In the genomic region with DNA sequence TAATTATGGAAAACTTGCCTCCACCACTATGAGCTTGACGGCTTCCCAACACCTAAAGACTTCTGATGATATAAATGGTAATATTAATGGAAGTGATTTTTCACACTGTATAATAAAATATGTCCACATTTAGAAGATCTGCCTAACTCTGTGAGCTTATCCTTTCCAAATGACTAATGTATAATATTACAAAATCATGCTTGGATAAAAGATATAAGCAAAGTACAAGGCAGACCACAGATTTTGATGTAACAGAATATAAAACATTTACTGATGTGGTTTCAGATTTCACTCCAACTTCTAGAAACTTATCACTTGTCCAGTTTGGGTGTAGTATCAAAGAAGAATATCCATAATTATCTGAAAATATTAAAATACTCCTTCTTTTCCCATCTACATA, we compare ENCODE assay signal across 29 cellular contexts. TPM values are rescaled to one million over a fixed set of nuclear protein-coding genes. Genes with fewer than 3 reads are reported as not detected.
DNase-seq lines count a peak whose midpoint lies in the region; ATAC-seq, FAIRE-seq and TF ChIP-seq lines count a peak whose summit lies in the region.
"Had no signal": no experiment of that assay in that cellular context is flagged by ENCODE, and none has a peak within 500 bp of the region (broad histone marks: within the 10 kb centered on the region; RNA-seq: fewer than 3 reads in every experiment).

No MANE protein-coding gene starts in this region.

- H3K9ac ChIP-seq in SK-N-SH: no peak overlapping the region
- peak overlapping the region; percentile 39 for H3K9ac ChIP-seq in keratinocyte (ENCODE audit: control insufficient read depth, extremely low read depth, insufficient read depth, low read length)

- CTCF ChIA-PET in SK-N-SH (lab: Yijun Ruan, JAX): interaction anchor here (1.3 kb wide), 1 partner anchor 37 kb away, joined by 4 read pairs; a partner anchor contains a TSS

- no peak for ATAC-seq in SK-N-SH treated with all-trans-retinoic acid at 6 μM for 48 hours
- no peak for ATAC-seq in upper lobe of right lung
- no peak for ATAC-seq in psoas muscle
- ATAC-seq: activated T-cell treated with anti-CD3 and anti-CD28 coated beads, Interleukin-2, amount 50 U/mL, for 4 hours; GM23338; K562; naive thymus-derived CD4-positive, alpha-beta T cell; stimulated activated naive CD8-positive, alpha-beta T cell treated with anti-CD3 and anti-CD28 coated beads, Interleukin-15, Interleukin-2, amounts not matched to agents 100 U/mL and 50 U/mL, for 24 hours had no signal

- dilution Hi-C loops in keratinocyte (cut with MboI; ENCODE audit: extremely low pct_ligation_motif_present, low sequenced_read_pairs): no loop called here

- H2AFZ ChIP-seq in SK-N-SH (ENCODE audit: low read depth) (no peak overlapping the region), keratinocyte (ENCODE audit: control insufficient read depth, low read length) (no peak overlapping the region)
- H2AFZ ChIP-seq: GM23338 had no signal

- no peak for DNase-seq in SK-N-SH
- no peak for DNase-seq in brain microvascular endothelial cell
- no peak for DNase-seq in keratinocyte (ENCODE audit: low read depth, low spot score)
- no peak for DNase-seq in upper lobe of right lung
- DNase-seq in psoas muscle: no peak
- no peak for DNase-seq in mesothelial cell of epicardium (ENCODE audit: low spot score in 2 of 2, unreplicated experiment in 2 of 2)
- no peak for DNase-seq in NCI-H2107 (lab: John Stamatoyannopoulos, UW)
- DNase-seq: activated CD4-positive, alpha-beta T cell treated with anti-CD3 and anti-CD28 coated beads, Interleukin-2, amount 10 ng/mL, durations not matched to agents 24 days and 14 days; activated naive CD4-positive, alpha-beta T cell; activated T-cell treated with anti-CD3 and anti-CD28 coated beads, Interleukin-2, amount 50 U/mL, for 4 hours; CD8-positive, alpha-beta memory T cell; GDM1; left cardiac atrium; naive thymus-derived CD4-positive, alpha-beta T cell; NCI-H1436 treated with DMSO at 0.1 percent for 48 hours; NCI-H2171; NCI-H524 treated with DMSO at 0.1 percent for 48 hours; nucleus accumbens; retina; stimulated activated CD4-positive, alpha-beta T cell treated with anti-CD3 and anti-CD28 coated beads, Interleukin-12 subunit alpha, Interleukin-12 subunit beta, amount 100 ng/mL, for 4 hours; stimulated activated CD4-positive, alpha-beta T cell treated with anti-CD3 and anti-CD28 coated beads, Interleukin-4, amount 100 ng/mL, for 4 hours; stimulated activated naive CD8-positive, alpha-beta T cell treated with anti-CD3 and anti-CD28 coated beads, Interleukin-15, Interleukin-2, amounts not matched to agents 100 U/mL and 50 U/mL, for 24 hours; WERI-Rb-1 had no signal

- H3K9me3 Mint-ChIP-seq in mesothelial cell of epicardium: no peaks in the 10 kb centered on the region
- H3K9me3 Mint-ChIP-seq: activated CD4-positive, alpha-beta T cell treated with anti-CD3 and anti-CD28 coated beads, Interleukin-2, amount 10 ng/mL, durations not matched to agents 24 days and 14 days; activated T-cell treated with anti-CD3 and anti-CD28 coated beads, Interleukin-2, amount 50 U/mL, for 4 hours; CD8-positive, alpha-beta memory T cell; GM23338 had no signal

- no peaks in the 10 kb centered on the region for H3K9me1 ChIP-seq in keratinocyte (ENCODE audit: control insufficient read depth, extremely low read depth, insufficient read depth, low read length)

- in situ Hi-C loops in brain microvascular endothelial cell (cut with HindIII; ENCODE audit: low pct_ligation_motif_present, low sequenced_read_pairs): no loop called here

- H3K4me1 Mint-ChIP-seq in mesothelial cell of epicardium: peaks cover 16% of the 10 kb centered on the region
- H3K4me1 Mint-ChIP-seq: CD8-positive, alpha-beta memory T cell; naive thymus-derived CD4-positive, alpha-beta T cell had no signal

- H3K9me2 ChIP-seq in SK-N-SH: no peaks in the 10 kb centered on the region

- H3K36me3 Mint-ChIP-seq in mesothelial cell of epicardium: no peaks in the 10 kb centered on the region
- H3K36me3 Mint-ChIP-seq: CD8-positive, alpha-beta memory T cell; naive thymus-derived CD4-positive, alpha-beta T cell had no signal

- H3K4me1 ChIP-seq in SK-N-SH (ENCODE audit: control insufficient read depth in 1 of 2, insufficient read depth in 2 of 2, low read depth in 1 of 2, low read length in 1 of 2) (peaks cover 0 to 33% of the 10 kb centered on the region in 2 experiments; a peak in 1 of 4 replicates), keratinocyte (ENCODE audit: control insufficient read depth, extremely low read depth, insufficient read depth, low read length) (peaks cover 47% of the 10 kb centered on the region), upper lobe of right lung (peaks cover 19% of the 10 kb centered on the region), psoas muscle (peaks cover 18% of the 10 kb centered on the region)

- H3K4me3 ChIP-seq in SK-N-SH (ENCODE audit: low read depth in 2 of 2, low read length in 1 of 2) (no peak overlapping the region), brain microvascular endothelial cell (ENCODE audit: low read depth, low read length) (no peak overlapping the region), keratinocyte (ENCODE audit: control insufficient read depth in 2 of 3, extremely low read depth in 1 of 3, insufficient read depth in 2 of 3, low read depth in 1 of 3, low read length in 3 of 3) (peak overlapping the region in 1 of 3 experiments; percentile 2), upper lobe of right lung (no peak overlapping the region), psoas muscle (no peak overlapping the region)
- H3K4me3 ChIP-seq: GM23338, heart left ventricle, K562, tibial nerve had no signal

- TF ChIP-seq CTCF in SK-N-SH (IDR thresholded peaks at IDR 0.05): no peak
- TF ChIP-seq CTCF in brain microvascular endothelial cell (IDR thresholded peaks at IDR 0.05; ENCODE audit: low read depth, low read length, missing control alignments): no peak
- no peak for TF ChIP-seq CTCF in keratinocyte (optimal IDR thresholded peaks at IDR 0.05 in 1 of 3, IDR thresholded peaks at IDR 0.05 in 1 of 3, conservative IDR thresholded peaks at IDR 0.05 in 1 of 3; ENCODE audit: extremely low read depth in 1 of 3, insufficient read depth in 2 of 3, low read length in 3 of 3)
- no peak for TF ChIP-seq CTCF in upper lobe of right lung (IDR thresholded peaks at IDR 0.05)
- no peak for TF ChIP-seq CTCF in psoas muscle (IDR thresholded peaks at IDR 0.05)
- no peak for TF ChIP-seq CTCF in mesothelial cell of epicardium (IDR thresholded peaks at IDR 0.05; ENCODE audit: unreplicated experiment)

- intact Hi-C loops in upper lobe of right lung (cut with DNase I) (no loop called here), psoas muscle (cut with DNase I) (no loop called here)

- H3K27ac ChIP-seq in SK-N-SH (ENCODE audit: low read depth in 2 of 2, low read length in 1 of 2): no peak overlapping the region
- peak overlapping the region; percentile 9 for H3K27ac ChIP-seq in brain microvascular endothelial cell
- H3K27ac ChIP-seq in keratinocyte (ENCODE audit: control insufficient read depth, insufficient read depth, low read length): peak overlapping the region; percentile 63
- peak overlapping the region; percentile 45 for H3K27ac ChIP-seq in upper lobe of right lung
- no peak overlapping the region for H3K27ac ChIP-seq in psoas muscle
- H3K27ac ChIP-seq: 22Rv1, tibial nerve, WERI-Rb-1 had no signal

- no peak for TF ChIP-seq RAD21 in SK-N-SH (IDR thresholded peaks at IDR 0.05; ENCODE audit: low read length)

- no peak overlapping the region for H3K27ac Mint-ChIP-seq in mesothelial cell of epicardium
- H3K27ac Mint-ChIP-seq: activated CD4-positive, alpha-beta T cell treated with anti-CD3 and anti-CD28 coated beads, Interleukin-2, amount 10 ng/mL, durations not matched to agents 24 days and 14 days; GM23338; naive thymus-derived CD4-positive, alpha-beta T cell had no signal

- peaks cover 26% of the 10 kb centered on the region for H3K27me3 Mint-ChIP-seq in mesothelial cell of epicardium (ENCODE audit: low read depth)

- FAIRE-seq in keratinocyte (lab: Jason Lieb, UNC): no peak
- FAIRE-seq: K562 had no signal

- H3K4me2 ChIP-seq in SK-N-SH (peak overlapping the region; percentile 24; the same call in 1 of the 2 replicates), keratinocyte (ENCODE audit: control insufficient read depth, extremely low read depth, insufficient read depth, low read depth, low read length) (peak overlapping the region; percentile 87)
- H3K4me2 ChIP-seq: GM23338 had no signal

- H3K79me2 ChIP-seq in SK-N-SH (ENCODE audit: insufficient read depth): no peaks in the 10 kb centered on the region
- H3K79me2 ChIP-seq in keratinocyte (ENCODE audit: control insufficient read depth, insufficient read depth, low read length): peaks cover 51% of the 10 kb centered on the region

- H3K4me3 Mint-ChIP-seq in mesothelial cell of epicardium: no peak overlapping the region
- H3K4me3 Mint-ChIP-seq: activated CD4-positive, alpha-beta T cell treated with anti-CD3 and anti-CD28 coated beads, Interleukin-2, amount 10 ng/mL, durations not matched to agents 24 days and 14 days; activated T-cell treated with anti-CD3 and anti-CD28 coated beads, Interleukin-2, amount 50 U/mL, for 4 hours; CD8-positive, alpha-beta memory T cell; GM23338; naive thymus-derived CD4-positive, alpha-beta T cell had no signal

- no peaks in the 10 kb centered on the region for H3K9me3 ChIP-seq in SK-N-SH
- H3K9me3 ChIP-seq in keratinocyte (ENCODE audit: control insufficient read depth, low read depth, low read length): no peaks in the 10 kb centered on the region
- no peaks in the 10 kb centered on the region for H3K9me3 ChIP-seq in upper lobe of right lung
- no peaks in the 10 kb centered on the region for H3K9me3 ChIP-seq in psoas muscle
- H3K9me3 ChIP-seq: heart left ventricle, tibial nerve had no signal

- no peaks in the 10 kb centered on the region for H4K20me1 ChIP-seq in SK-N-SH (ENCODE audit: insufficient read depth)
- no peaks in the 10 kb centered on the region for H4K20me1 ChIP-seq in keratinocyte (ENCODE audit: control insufficient read depth, extremely low read depth, insufficient read depth, low read length)

- TF ChIP-seq EP300 in SK-N-SH (IDR thresholded peaks at IDR 0.05; ENCODE audit: borderline replicate concordance in 1 of 2, low read depth in 1 of 2, low read length in 1 of 2): no peak

- POLR2A ChIA-PET in SK-N-SH (lab: Yijun Ruan, JAX): interaction anchor here (0.5 kb wide), 1 partner anchor 788 kb away, joined by 3 read pairs; no protein-coding TSS in a partner anchor

- no peaks in the 10 kb centered on the region for H3K36me3 ChIP-seq in SK-N-SH (replicated peaks in 1 of 2; ENCODE audit: control insufficient read depth in 1 of 2, insufficient read depth in 2 of 2, low read length in 1 of 2)
- H3K36me3 ChIP-seq in brain microvascular endothelial cell (replicated peaks): no peaks in the 10 kb centered on the region
- H3K36me3 ChIP-seq in keratinocyte (ENCODE audit: control insufficient read depth in 2 of 2, extremely low read depth in 1 of 2, insufficient read depth in 2 of 2, low read length in 2 of 2): peaks cover 0 to 2% of the 10 kb centered on the region in 2 experiments
- no peaks in the 10 kb centered on the region for H3K36me3 ChIP-seq in upper lobe of right lung
- no peaks in the 10 kb centered on the region for H3K36me3 ChIP-seq in psoas muscle (ENCODE audit: insufficient read depth in 1 of 2, low read depth in 1 of 2)
- H3K36me3 ChIP-seq: heart left ventricle, tibial nerve, WERI-Rb-1 had no signal

- H3F3A ChIP-seq in SK-N-SH (replicated peaks; ENCODE audit: insufficient read depth): peaks cover 5% of the 10 kb centered on the region

- no peaks in the 10 kb centered on the region for H3K27me3 ChIP-seq in SK-N-SH (ENCODE audit: insufficient read depth)
- H3K27me3 ChIP-seq in brain microvascular endothelial cell (replicated peaks): peaks cover 2% of the 10 kb centered on the region
- no peaks in the 10 kb centered on the region for H3K27me3 ChIP-seq in keratinocyte (ENCODE audit: control insufficient read depth, extremely low read depth, insufficient read depth, low read length)
- H3K27me3 ChIP-seq in upper lobe of right lung: no peaks in the 10 kb centered on the region
- H3K27me3 ChIP-seq in psoas muscle (ENCODE audit: insufficient read depth in 3 of 3, low read length in 2 of 3): no peaks in the 10 kb centered on the region
- H3K27me3 ChIP-seq: heart left ventricle, tibial nerve had no signal

- WGBS in SK-N-SH (ENCODE audit: low lambda C conversion rate): 77% methylated on average over 1 of the region's 1 CpG
- 94 to 100% (median 95%) methylated on average over 1 of the region's 1 CpG for WGBS in psoas muscle, 3 donors

RNA-seq across cellular contexts. Expression of a gene that starts 36.9 kb away (rescaled TPM):
- polyA plus RNA-seq in SK-N-SH (2012; rRNA removed) (0.37 and 0.64 TPM in 2 replicates), keratinocyte (27.2 to 35.5 TPM (median 29.3 TPM) in 3 replicates), psoas muscle (10 to 100 TPM in 1 of 3 donors, 1 to 10 TPM in 2; 4.6 to 32.4 (median 7.5) TPM)
- polyA plus RNA-seq in SK-N-SH (2012; cell fraction: cytosol; rRNA removed): 0.28 and 0.54 TPM in 2 replicates
- 0.12 and 0.25 TPM in 2 replicates for polyA plus RNA-seq in SK-N-SH (2012; cell fraction: nucleus; rRNA removed)
- 9.0 TPM for polyA plus RNA-seq in keratinocyte (2011; ENCODE audit: low read depth)
- 12.0 and 18.0 TPM in 2 replicates for polyA plus RNA-seq in keratinocyte (2011; cell fraction: cytosol; rRNA removed)
- 42.4 and 46.6 TPM in 2 replicates for polyA plus RNA-seq in keratinocyte (2011; cell fraction: nucleus; rRNA removed)
- polyA plus RNA-seq in keratinocyte (2012; ENCODE audit: low replicate concordance): 12.8 and 24.1 TPM in 2 replicates
- 27.7 to 34.9 TPM (median 29.1 TPM) in 3 replicates for polyA minus RNA-seq in keratinocyte
- polyA minus RNA-seq in keratinocyte (2011; cell fraction: cytosol; rRNA and poly(A)+ RNA removed): 17.8 TPM
- 32.6 and 40.7 TPM in 2 replicates for polyA minus RNA-seq in keratinocyte (2011; cell fraction: nucleus; rRNA and poly(A)+ RNA removed)
- total RNA-seq in upper lobe of right lung (55.5 TPM), psoas muscle (10 to 100 TPM in 1 of 4 donors, 1 to 10 TPM in 3; 8.3 to 11.3 (median 9.0) TPM), mesothelial cell of epicardium (3.8 to 4.2 TPM (median 3.9 TPM) in 3 replicates)
- total RNA-seq: K562 had no signal
- polyA plus RNA-seq: CD8-positive, alpha-beta memory T cell; K562 had no signal

Comparison
In these comparisons a context has a peak if more than half of its experiments do, and no peak if none do; other contexts are left out.
1. H3K27ac ChIP-seq: peak in brain microvascular endothelial cell (single experiment), keratinocyte (single experiment) and upper lobe of right lung (single experiment); none in SK-N-SH (0 of 2) and psoas muscle (single experiment).